Comparison of ENCODE assay signal across 8 cellular contexts in the genomic region with DNA sequence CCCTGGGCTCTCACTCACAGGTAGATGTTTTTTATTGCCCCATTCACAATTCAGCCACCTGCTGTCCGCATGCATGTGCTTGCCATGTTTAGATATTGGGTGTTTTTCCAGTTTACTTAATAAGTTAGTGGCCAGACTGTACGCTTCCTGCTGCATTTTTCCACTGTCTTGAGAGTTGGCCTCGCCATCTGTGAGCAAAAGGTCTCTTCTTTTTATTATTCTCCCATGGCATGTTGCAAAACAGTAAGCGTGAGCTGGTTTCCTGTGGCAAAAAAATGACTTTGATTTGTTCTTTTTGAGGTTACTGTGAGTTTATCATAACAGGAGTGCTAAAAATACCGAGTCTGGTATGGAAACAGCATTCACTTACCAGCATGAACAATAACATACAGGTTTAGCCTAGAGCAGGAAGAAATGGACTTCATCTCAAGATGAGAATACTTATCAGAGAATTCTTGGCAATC. TPM values are rescaled to one million over a fixed set of nuclear protein-coding genes. Genes with fewer than 3 reads are reported as not detected.
A peak's percentile ranks its signal among the peaks of the same experiment; 100 is the strongest.
DNase-seq lines count a peak whose midpoint lies in the region; ATAC-seq and TF ChIP-seq lines count a peak whose summit lies in the region.

No MANE protein-coding gene starts in this region.

- no peak overlapping the region for H3K4me3 ChIP-seq in gastrocnemius medialis

- peak overlapping the region; percentile 50 to 55 (median 52) for H3K27ac ChIP-seq in gastrocnemius medialis

- peak; percentile 40 for DNase-seq in Daoy (ENCODE audit: low read depth)
- DNase-seq in activated CD4-positive, alpha-beta T cell treated with anti-CD3 and anti-CD28 coated beads, Interleukin-2, amount 50 U/mL, for 4 hours = peak; percentile 16 to 26
- peak in 1 of 2 donors; percentile 3 for DNase-seq in gastrocnemius medialis
- DNase-seq in NCI-H2171 (lab: John Stamatoyannopoulos, UW) = no peak

- H3K36me3 ChIP-seq in gastrocnemius medialis = peaks cover 0 to 27% of the 10 kb centered on the region in 2 donors

- no peaks in the 10 kb centered on the region for H3K27me3 ChIP-seq in gastrocnemius medialis

- in situ Hi-C loops in gastrocnemius medialis (cut with MboI; ENCODE audit: low sequenced_read_pairs in 4 of 4) = no loop called here

- peaks cover 16 to 20% of the 10 kb centered on the region in 2 donors for H3K4me1 ChIP-seq in gastrocnemius medialis

- intact Hi-C loops in gastrocnemius medialis (cut with DNase I; ENCODE audit: low total_unique reads) = no loop called here

- TF ChIP-seq POLR2A in gastrocnemius medialis (IDR thresholded peaks at IDR 0.05) = no peak

- ATAC-seq in esophagus mucosa (peak; percentile 17), gastrocnemius medialis (peak; percentile 45 to 46), HG03097 (IDR thresholded peaks at IDR 0.05; ENCODE audit: low FRiP score, unreplicated experiment) (no peak), GM21737 (IDR thresholded peaks at IDR 0.05; ENCODE audit: unreplicated experiment) (no peak), GM19455 (IDR thresholded peaks at IDR 0.05; ENCODE audit: unreplicated experiment) (no peak)

- TF ChIP-seq CTCF in gastrocnemius medialis (IDR thresholded peaks at IDR 0.05 in 4 of 5, conservative IDR thresholded peaks at IDR 0.05 in 1 of 5) = no peak

- no peaks in the 10 kb centered on the region for H3K9me3 ChIP-seq in gastrocnemius medialis

RNA-seq across cellular contexts. Expression of a gene that starts 46.0 kb away (rescaled TPM):
- total RNA-seq in Daoy (2014; rRNA removed; shearing (Covaris generic)) = 289 and 321 TPM in 2 replicates
- total RNA-seq in esophagus mucosa (53.2 TPM), gastrocnemius medialis (10 to 100 TPM; 29.7 to 74.6 (median 46.4) TPM)

RNA-seq across cellular contexts. Expression of a gene that starts 54.3 kb away (rescaled TPM):
- total RNA-seq in Daoy (2014; rRNA removed; shearing (Covaris generic)) = 0.86 and 2.2 TPM in 2 replicates
- total RNA-seq in esophagus mucosa = 1.6 TPM
- total RNA-seq in gastrocnemius medialis = 1 to 10 TPM; 3.4 to 7.6 (median 4.2) TPM

Comparison
In these comparisons a context has a peak if more than half of its experiments do, and no peak if none do; other contexts are left out.
1. ATAC-seq: peak in esophagus mucosa (single experiment) and gastrocnemius medialis (2 of 2); none in HG03097 (single experiment), GM21737 (single experiment) and GM19455 (single experiment).